ENCODE assay signal across 9 cellular contexts in the genomic region with DNA sequence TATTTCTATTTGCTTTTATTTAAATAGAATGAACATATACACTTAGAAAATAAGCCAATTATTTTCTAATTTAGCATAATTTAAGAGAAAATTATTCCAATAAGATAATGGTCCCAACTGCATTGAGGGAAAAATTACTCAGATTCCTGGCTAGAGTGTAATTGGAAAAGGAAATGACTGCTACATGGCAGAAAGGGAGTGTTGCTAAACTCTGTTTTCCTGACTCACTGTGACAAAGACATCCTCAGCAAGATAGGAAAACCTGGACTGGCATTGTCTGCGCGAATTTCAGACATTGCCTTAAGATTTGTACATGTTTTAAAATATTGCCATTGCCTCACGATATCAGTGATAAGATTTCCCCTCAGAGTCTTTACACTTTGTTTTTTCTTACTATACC. TPM values are rescaled to one million over a fixed set of nuclear protein-coding genes. Genes with fewer than 3 reads are reported as not detected.
DNase-seq lines count a peak whose midpoint lies in the region; ATAC-seq and TF ChIP-seq lines count a peak whose summit lies in the region.
"Had no signal": no experiment of that assay in that cellular context is flagged by ENCODE, and none has a peak within 500 bp of the region (broad histone marks: within the 10 kb centered on the region; RNA-seq: fewer than 3 reads in every experiment).

No MANE protein-coding gene starts in this region.

- peaks cover 4% of the 10 kb centered on the region for H3K36me3 Mint-ChIP-seq in stimulated activated naive CD8-positive, alpha-beta T cell treated with anti-CD3 and anti-CD28 coated beads, Interleukin-15, Interleukin-2, amounts not matched to agents 100 ng/mL and 50 ng/mL, for 24 hours (ENCODE audit: low read depth)
- no peaks in the 10 kb centered on the region for H3K36me3 Mint-ChIP-seq in WTC11

- ATAC-seq in stimulated activated naive CD8-positive, alpha-beta T cell treated with anti-CD3 and anti-CD28 coated beads, Interleukin-15, Interleukin-2, amounts not matched to agents 100 U/mL and 50 U/mL, for 24 hours, result no peak
- ATAC-seq in WTC11, result no peak
- no peak for ATAC-seq in HG02678 (IDR thresholded peaks at IDR 0.05; ENCODE audit: unreplicated experiment)

- no peak overlapping the region for H3K4me3 ChIP-seq in BE2C (ENCODE audit: low read depth, low read length)
- H3K4me3 ChIP-seq in effector memory CD4-positive, alpha-beta T cell (ENCODE audit: insufficient read depth, low read depth, low read length, poor library complexity, severe bottlenecking), result no peak overlapping the region

- no peak overlapping the region for H3K27ac ChIP-seq in effector memory CD4-positive, alpha-beta T cell (ENCODE audit: insufficient read depth, low read length, poor library complexity, severe bottlenecking)
- H3K27ac ChIP-seq: neutrophil had no signal

- no peaks in the 10 kb centered on the region for H3K36me3 ChIP-seq in BE2C
- H3K36me3 ChIP-seq in effector memory CD4-positive, alpha-beta T cell (ENCODE audit: control insufficient read depth, insufficient read depth, low read length), result no peaks in the 10 kb centered on the region
- H3K36me3 ChIP-seq: neutrophil had no signal

- POLR2A ChIA-PET in WTC11 (lab: Charles Lee), result no interaction called here

- no peak overlapping the region for H3K27ac Mint-ChIP-seq in stimulated activated naive CD8-positive, alpha-beta T cell treated with anti-CD3 and anti-CD28 coated beads, Interleukin-15, Interleukin-2, amounts not matched to agents 100 ng/mL and 50 ng/mL, for 24 hours
- H3K27ac Mint-ChIP-seq in WTC11, result no peak overlapping the region

- CTCF ChIA-PET in WTC11 (lab: Charles Lee), result interaction anchor here (2.4 kb wide), 1 partner anchor 37 kb away, joined by 9 read pairs; no protein-coding TSS in a partner anchor

- no peaks in the 10 kb centered on the region for H3K9me3 Mint-ChIP-seq in stimulated activated naive CD8-positive, alpha-beta T cell treated with anti-CD3 and anti-CD28 coated beads, Interleukin-15, Interleukin-2, amounts not matched to agents 100 ng/mL and 50 ng/mL, for 24 hours
- H3K9me3 Mint-ChIP-seq in WTC11, result no peaks in the 10 kb centered on the region

- H3K27me3 ChIP-seq in BE2C, result peaks cover 28% of the 10 kb centered on the region
- H3K27me3 ChIP-seq in effector memory CD4-positive, alpha-beta T cell (replicated peaks; ENCODE audit: control insufficient read depth, insufficient read depth, low read length, poor library complexity, severe bottlenecking), result no peaks in the 10 kb centered on the region
- H3K27me3 ChIP-seq: neutrophil had no signal

- TF ChIP-seq CTCF in WTC11 (IDR thresholded peaks at IDR 0.05) (no peak), BE2C (IDR thresholded peaks at IDR 0.05; ENCODE audit: low read depth, low read length) (no peak)

- no peak for DNase-seq in stimulated activated naive CD8-positive, alpha-beta T cell treated with anti-CD3 and anti-CD28 coated beads, Interleukin-15, Interleukin-2, amounts not matched to agents 100 U/mL and 50 U/mL, for 24 hours
- no peak for DNase-seq in WTC11 (ENCODE audit: low spot score)
- DNase-seq in hepatic stellate cell (ENCODE audit: low spot score), result peak; percentile 52
- DNase-seq in BE2C, result no peak
- no peak for DNase-seq in effector memory CD4-positive, alpha-beta T cell
- DNase-seq in mesenteric fat pad (ENCODE audit: low spot score), result no peak

- H3K4me3 Mint-ChIP-seq in stimulated activated naive CD8-positive, alpha-beta T cell treated with anti-CD3 and anti-CD28 coated beads, Interleukin-15, Interleukin-2, amounts not matched to agents 100 ng/mL and 50 ng/mL, for 24 hours, result peak overlapping the region; percentile 64
- peak overlapping the region; percentile 90 for H3K4me3 Mint-ChIP-seq in WTC11

- H3K9me3 ChIP-seq in BE2C, result no peaks in the 10 kb centered on the region
- H3K9me3 ChIP-seq in effector memory CD4-positive, alpha-beta T cell (ENCODE audit: control insufficient read depth, low read length), result no peaks in the 10 kb centered on the region
- H3K9me3 ChIP-seq: neutrophil had no signal

- peaks cover 6% of the 10 kb centered on the region for H3K27me3 Mint-ChIP-seq in stimulated activated naive CD8-positive, alpha-beta T cell treated with anti-CD3 and anti-CD28 coated beads, Interleukin-15, Interleukin-2, amounts not matched to agents 100 ng/mL and 50 ng/mL, for 24 hours
- peaks cover 15% of the 10 kb centered on the region for H3K27me3 Mint-ChIP-seq in WTC11 (ENCODE audit: low read depth)

- peaks cover 63% of the 10 kb centered on the region for H3K4me1 Mint-ChIP-seq in stimulated activated naive CD8-positive, alpha-beta T cell treated with anti-CD3 and anti-CD28 coated beads, Interleukin-15, Interleukin-2, amounts not matched to agents 100 ng/mL and 50 ng/mL, for 24 hours (ENCODE audit: low read depth)
- peaks cover 14% of the 10 kb centered on the region for H3K4me1 Mint-ChIP-seq in WTC11

- H3K4me1 ChIP-seq in BE2C, result no peaks in the 10 kb centered on the region
- H3K4me1 ChIP-seq in effector memory CD4-positive, alpha-beta T cell (ENCODE audit: control insufficient read depth, insufficient read depth, low read length, poor library complexity, severe bottlenecking), result peaks cover 34% of the 10 kb centered on the region

TF ChIP-seq in WTC11, 78 proteins besides CTCF, POLR2A, EP300 and RAD21 (continues in another document):
- TF ChIP-seq, protein P1, sequence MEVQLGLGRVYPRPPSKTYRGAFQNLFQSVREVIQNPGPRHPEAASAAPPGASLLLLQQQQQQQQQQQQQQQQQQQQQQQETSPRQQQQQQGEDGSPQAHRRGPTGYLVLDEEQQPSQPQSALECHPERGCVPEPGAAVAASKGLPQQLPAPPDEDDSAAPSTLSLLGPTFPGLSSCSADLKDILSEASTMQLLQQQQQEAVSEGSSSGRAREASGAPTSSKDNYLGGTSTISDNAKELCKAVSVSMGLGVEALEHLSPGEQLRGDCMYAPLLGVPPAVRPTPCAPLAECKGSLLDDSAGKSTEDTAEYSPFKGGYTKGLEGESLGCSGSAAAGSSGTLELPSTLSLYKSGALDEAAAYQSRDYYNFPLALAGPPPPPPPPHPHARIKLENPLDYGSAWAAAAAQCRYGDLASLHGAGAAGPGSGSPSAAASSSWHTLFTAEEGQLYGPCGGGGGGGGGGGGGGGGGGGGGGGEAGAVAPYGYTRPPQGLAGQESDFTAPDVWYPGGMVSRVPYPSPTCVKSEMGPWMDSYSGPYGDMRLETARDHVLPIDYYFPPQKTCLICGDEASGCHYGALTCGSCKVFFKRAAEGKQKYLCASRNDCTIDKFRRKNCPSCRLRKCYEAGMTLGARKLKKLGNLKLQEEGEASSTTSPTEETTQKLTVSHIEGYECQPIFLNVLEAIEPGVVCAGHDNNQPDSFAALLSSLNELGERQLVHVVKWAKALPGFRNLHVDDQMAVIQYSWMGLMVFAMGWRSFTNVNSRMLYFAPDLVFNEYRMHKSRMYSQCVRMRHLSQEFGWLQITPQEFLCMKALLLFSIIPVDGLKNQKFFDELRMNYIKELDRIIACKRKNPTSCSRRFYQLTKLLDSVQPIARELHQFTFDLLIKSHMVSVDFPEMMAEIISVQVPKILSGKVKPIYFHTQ (CRISPR knock-in tag; IDR thresholded peaks at IDR 0.05), result no peak
- TF ChIP-seq ZNF219 (CRISPR knock-in tag; IDR thresholded peaks at IDR 0.05; ENCODE audit: borderline replicate concordance) (no peak), EMX1 (CRISPR knock-in tag; IDR thresholded peaks at IDR 0.05) (no peak), ZBTB21 (CRISPR knock-in tag; IDR thresholded peaks at IDR 0.05; ENCODE audit: borderline replicate concordance) (no peak), TEAD4 (CRISPR knock-in tag; IDR thresholded peaks at IDR 0.05) (no peak), IRF2 (CRISPR knock-in tag; IDR thresholded peaks at IDR 0.05; ENCODE audit: borderline replicate concordance, low read depth) (no peak), CREB1 (CRISPR knock-in tag; IDR thresholded peaks at IDR 0.05) (no peak), MLX (CRISPR knock-in tag; IDR thresholded peaks at IDR 0.05) (no peak), ZNF416 (CRISPR knock-in tag; IDR thresholded peaks at IDR 0.05) (no peak), ZSCAN18 (CRISPR knock-in tag; IDR thresholded peaks at IDR 0.05) (no peak), NR1H2 (CRISPR knock-in tag; IDR thresholded peaks at IDR 0.05) (no peak), CREM (CRISPR knock-in tag; IDR thresholded peaks at IDR 0.05) (no peak), KAT7 (CRISPR knock-in tag; IDR thresholded peaks at IDR 0.05; ENCODE audit: borderline replicate concordance) (no peak)

RNA-seq across cellular contexts. Expression of gene TNIP3, which starts 8.2 kb away (rescaled TPM):
- not detected in 3 replicates for total RNA-seq in WTC11 (2021)
- not detected for polyA plus RNA-seq in BE2C (2012; ENCODE audit: insufficient read depth, insufficient read length, low read depth)
- 0.16 TPM for total RNA-seq in mesenteric fat pad
